In the genomic region with DNA sequence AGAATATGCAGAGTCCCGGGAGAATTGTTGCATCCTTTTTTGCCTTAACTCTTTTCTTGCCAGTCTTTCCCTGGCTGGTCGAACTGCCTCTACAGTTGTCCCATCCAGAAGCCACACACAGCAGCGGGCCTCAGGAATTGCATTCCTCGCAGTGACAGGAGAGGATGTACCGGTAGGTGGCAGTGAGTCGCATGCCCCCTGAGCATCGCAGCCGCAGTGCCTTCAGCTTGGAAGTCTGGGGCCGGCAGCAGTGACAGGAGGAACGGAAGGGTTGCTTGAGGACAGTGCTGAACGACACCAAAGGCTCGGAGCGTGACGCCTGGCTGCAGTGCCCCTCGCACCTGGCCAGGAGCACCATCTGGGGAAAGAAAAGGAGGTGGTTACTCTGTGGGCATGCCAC, we compare ENCODE assay signal across 8 cellular contexts. TPM values are rescaled to one million over a fixed set of nuclear protein-coding genes. Genes with fewer than 3 reads are reported as not detected.
DNase-seq lines count a peak whose midpoint lies in the region; ATAC-seq lines count a peak whose summit lies in the region.

No MANE protein-coding gene starts in this region.

- ATAC-seq in activated naive CD4-positive, alpha-beta T cell treated with anti-CD3 and anti-CD28 coated beads, Interleukin-2, amount 50 U/mL, for 72 hours, result peak; percentile 43 to 46
- ATAC-seq in GM19467 (IDR thresholded peaks at IDR 0.05; ENCODE audit: unreplicated experiment) (no peak), GM21717 (IDR thresholded peaks at IDR 0.05; ENCODE audit: unreplicated experiment) (no peak)

- H3K27ac Mint-ChIP-seq in activated naive CD4-positive, alpha-beta T cell treated with anti-CD3 and anti-CD28 coated beads, Interleukin-2, amount 50 U/mL, for 72 hours, result no peak overlapping the region

- no peaks in the 10 kb centered on the region for H3K9me3 Mint-ChIP-seq in activated naive CD4-positive, alpha-beta T cell treated with anti-CD3 and anti-CD28 coated beads, Interleukin-2, amount 50 U/mL, for 72 hours

- peak; percentile 80 for DNase-seq in G401 (ENCODE audit: low spot score)
- DNase-seq in NCI-H510A (lab: John Stamatoyannopoulos, UW), result peak; percentile 8
- DNase-seq in activated naive CD4-positive, alpha-beta T cell treated with anti-CD3 and anti-CD28 coated beads, Interleukin-2, amount 50 U/mL, for 72 hours (ENCODE audit: low spot score in 2 of 2), result no peak
- peak; percentile 33 for DNase-seq in iPS DF 19.7 (ENCODE audit: low read depth, low spot score)
- DNase-seq in stimulated activated CD4-positive, alpha-beta T cell treated with anti-CD3 and anti-CD28 coated beads, Interleukin-2, amount 100 ng/mL, for 24 hours, result peak; percentile 23 to 31
- no peak for DNase-seq in ACHN

- in situ Hi-C loops in G401 (cut with HindIII; ENCODE audit: low sequenced_read_pairs), result no loop called here
- in situ Hi-C loops in ACHN (cut with HindIII; ENCODE audit: low pct_ligation_motif_present, low pct_unique_long_range_greater_than_20kb, low sequenced_read_pairs), result no loop called here

- H3K36me3 Mint-ChIP-seq in activated naive CD4-positive, alpha-beta T cell treated with anti-CD3 and anti-CD28 coated beads, Interleukin-2, amount 50 U/mL, for 72 hours, result no peaks in the 10 kb centered on the region

RNA-seq across cellular contexts. Expression of a gene that starts 23.5 kb away (rescaled TPM):
- not detected in 2 replicates for total RNA-seq in G401 (2014; rRNA removed; shearing (Covaris generic))
- total RNA-seq in activated naive CD4-positive, alpha-beta T cell treated with anti-CD3 and anti-CD28 coated beads, Interleukin-2, amount 50 U/mL, for 72 hours, result not detected

Comparison
In these comparisons a context has a peak if more than half of its experiments do, and no peak if none do; other contexts are left out.
1. DNase-seq: peak in G401 (single experiment), NCI-H510A (single experiment), iPS DF 19.7 (single experiment) and stimulated activated CD4-positive, alpha-beta T cell treated with anti-CD3 and anti-CD28 coated beads, Interleukin-2, amount 100 ng/mL, for 24 hours (2 of 2); none in activated naive CD4-positive, alpha-beta T cell treated with anti-CD3 and anti-CD28 coated beads, Interleukin-2, amount 50 U/mL, for 72 hours (0 of 2) and ACHN (single experiment).
2. ATAC-seq: peak in activated naive CD4-positive, alpha-beta T cell treated with anti-CD3 and anti-CD28 coated beads, Interleukin-2, amount 50 U/mL, for 72 hours (2 of 2); none in GM19467 (single experiment) and GM21717 (single experiment).